Comparison of ENCODE assay signal across 1 cellular context in the genomic region with DNA sequence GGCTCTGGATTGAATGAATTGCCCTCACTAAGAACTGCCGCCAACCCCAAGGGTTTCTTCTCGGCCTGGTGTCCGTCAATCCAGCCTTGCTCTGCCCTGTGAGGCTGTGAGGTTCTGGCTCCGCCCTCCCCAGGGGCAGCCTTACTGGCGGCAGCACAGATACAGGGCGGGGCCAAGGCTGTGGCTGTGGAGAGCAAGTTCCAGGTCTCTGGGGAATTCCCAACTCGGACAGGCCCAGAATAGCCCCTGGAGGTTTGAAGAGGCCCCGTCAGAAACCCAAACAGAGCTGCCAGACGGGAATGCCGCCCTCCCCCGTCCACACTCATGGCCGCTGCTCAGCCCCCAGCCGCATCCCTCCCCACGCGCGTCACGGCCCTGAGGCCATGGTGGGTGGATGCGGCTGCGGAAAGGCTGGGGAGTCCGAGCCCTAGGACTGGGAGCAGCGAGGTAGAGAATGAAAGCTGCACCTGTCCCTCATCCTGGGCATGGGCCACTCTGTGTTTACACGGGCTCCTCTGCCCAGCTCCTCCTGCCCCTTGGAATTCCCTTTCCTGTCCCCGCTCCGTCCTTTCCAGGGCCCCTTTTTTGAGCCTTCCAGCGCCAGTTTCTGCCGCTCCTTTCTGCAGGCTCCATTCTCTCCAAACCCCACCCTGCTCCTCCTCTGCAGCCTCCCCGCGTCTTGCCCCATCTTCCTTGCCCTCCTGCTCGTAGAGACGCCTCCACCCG.
A peak's percentile ranks its signal among the peaks of the same experiment; 100 is the strongest.
TF ChIP-seq lines count a peak whose summit lies in the region.

No MANE protein-coding gene starts in this region.

TF ChIP-seq in GM12878, 131 proteins besides CTCF, POLR2A, EP300 and RAD21 (continues in another document):
- TF ChIP-seq, protein P1, sequence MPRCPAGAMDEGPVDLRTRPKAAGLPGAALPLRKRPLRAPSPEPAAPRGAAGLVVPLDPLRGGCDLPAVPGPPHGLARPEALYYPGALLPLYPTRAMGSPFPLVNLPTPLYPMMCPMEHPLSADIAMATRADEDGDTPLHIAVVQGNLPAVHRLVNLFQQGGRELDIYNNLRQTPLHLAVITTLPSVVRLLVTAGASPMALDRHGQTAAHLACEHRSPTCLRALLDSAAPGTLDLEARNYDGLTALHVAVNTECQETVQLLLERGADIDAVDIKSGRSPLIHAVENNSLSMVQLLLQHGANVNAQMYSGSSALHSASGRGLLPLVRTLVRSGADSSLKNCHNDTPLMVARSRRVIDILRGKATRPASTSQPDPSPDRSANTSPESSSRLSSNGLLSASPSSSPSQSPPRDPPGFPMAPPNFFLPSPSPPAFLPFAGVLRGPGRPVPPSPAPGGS (IDR thresholded peaks at IDR 0.05; ENCODE audit: borderline replicate concordance, insufficient read depth, low read depth, low read length, poor library complexity, severe bottlenecking): peak; percentile 89
- TF ChIP-seq IKZF2 (IDR thresholded peaks at IDR 0.05) (peak; percentile 99), MEF2A (IDR thresholded peaks at IDR 0.05; ENCODE audit: insufficient read depth, low read depth, low read length) (peak; percentile 81), GATAD2B (conservative IDR thresholded peaks at IDR 0.05; ENCODE audit: low read depth) (peak; percentile 48), CUX1 (IDR thresholded peaks at IDR 0.05; ENCODE audit: insufficient replicate concordance, low read depth, low read length) (no peak), MAX (IDR thresholded peaks at IDR 0.05; ENCODE audit: low read depth, low read length) (0 out of 2 replicates have a peak, but pooled peaks have one; percentile 25), MEF2B (IDR thresholded peaks at IDR 0.05; ENCODE audit: partially characterized antibody, poor library complexity, severe bottlenecking) (peak; percentile 97), EGR1 (IDR thresholded peaks at IDR 0.05; ENCODE audit: borderline replicate concordance in 1 of 2, low read depth in 2 of 2, low read length in 2 of 2) (peak in 1 of 2 experiments; percentile 46; a peak in 1 of 3 replicates), ZNF207 (IDR thresholded peaks at IDR 0.05; ENCODE audit: borderline replicate concordance) (0 out of 2 replicates have a peak, but pooled peaks have one; percentile 26), IKZF1 (conservative IDR thresholded peaks at IDR 0.05) (peak; percentile 100), PBX3 (IDR thresholded peaks at IDR 0.05; ENCODE audit: insufficient replicate concordance, low read depth, low read length) (peak; percentile 89), RAD51 (IDR thresholded peaks at IDR 0.05) (no peak), DPF2 (IDR thresholded peaks at IDR 0.05) (peak; percentile 57), MTA2 (IDR thresholded peaks at IDR 0.05; ENCODE audit: low read depth) (0 out of 2 replicates have a peak, but pooled peaks have one; percentile 36), SP1 (IDR thresholded peaks at IDR 0.05; ENCODE audit: low read depth, low read length) (peak; percentile 42), KAT2A (conservative IDR thresholded peaks at IDR 0.05; ENCODE audit: control insufficient read depth, low read depth, low read length) (no peak), BACH1 (IDR thresholded peaks at IDR 0.05; ENCODE audit: borderline replicate concordance) (peak; percentile 77), YY1 (IDR thresholded peaks at IDR 0.05; ENCODE audit: low read depth, low read length) (peak; percentile 86), SMARCA5 (IDR thresholded peaks at IDR 0.05) (no peak), TAF1 (IDR thresholded peaks at IDR 0.05; ENCODE audit: borderline replicate concordance, low read depth, low read length) (0 out of 2 replicates have a peak, but pooled peaks have one; percentile 13), CREM (IDR thresholded peaks at IDR 0.05; ENCODE audit: low read depth) (0 out of 2 replicates have a peak, but pooled peaks have one; percentile 26), LARP7 (IDR thresholded peaks at IDR 0.05) (0 out of 2 replicates have a peak, but pooled peaks have one; percentile 36), NKRF (conservative IDR thresholded peaks at IDR 0.05) (0 out of 2 replicates have a peak, but pooled peaks have one; percentile 14), POLR2AphosphoS2 (IDR thresholded peaks at IDR 0.05; ENCODE audit: low read depth, low read length) (peak; percentile 78; the same call in 1 of the 2 replicates), CEBPB (IDR thresholded peaks at IDR 0.05; ENCODE audit: borderline replicate concordance in 1 of 2, low read depth in 2 of 2, low read length in 2 of 2) (no peak), ZBED1 (IDR thresholded peaks at IDR 0.05; ENCODE audit: borderline replicate concordance) (peak; percentile 83; the same call in 1 of the 2 replicates), MTA3 (IDR thresholded peaks at IDR 0.05; ENCODE audit: borderline replicate concordance, low read length) (no peak), FOS (IDR thresholded peaks at IDR 0.05; ENCODE audit: borderline replicate concordance, extremely low read depth, insufficient read length) (peak; percentile 5), POLR2AphosphoS5 (IDR thresholded peaks at IDR 0.05; ENCODE audit: low read length) (peak; percentile 72), HDAC6 (IDR thresholded peaks at IDR 0.05; ENCODE audit: unreplicated experiment) (no peak), SMAD5 (IDR thresholded peaks at IDR 0.05; ENCODE audit: low read depth) (peak; percentile 68; the same call in 1 of the 2 replicates), NR2C2 (IDR thresholded peaks at IDR 0.05; ENCODE audit: borderline replicate concordance, control insufficient read depth, insufficient read length, low read depth) (no peak), EED (IDR thresholded peaks at IDR 0.05; ENCODE audit: low read depth) (peak; percentile 92), SIN3A (IDR thresholded peaks at IDR 0.05; ENCODE audit: low read depth, low read length) (0 out of 2 replicates have a peak, but pooled peaks have one; percentile 25), POU2F2 (IDR thresholded peaks at IDR 0.05; ENCODE audit: borderline replicate concordance, low read depth, low read length) (no peak; the same call in 2 of the 3 replicates), TCF3 (IDR thresholded peaks at IDR 0.05; ENCODE audit: borderline replicate concordance, insufficient read depth, low read depth, low read length) (peak; percentile 41; the same call in 1 of the 2 replicates), CHD2 (IDR thresholded peaks at IDR 0.05; ENCODE audit: borderline replicate concordance, low read depth, low read length) (peak; percentile 45; the same call in 1 of the 2 replicates), RELA (IDR thresholded peaks at IDR 0.05; ENCODE audit: borderline replicate concordance, partially characterized antibody) (peak; percentile 51), NBN (IDR thresholded peaks at IDR 0.05) (peak; percentile 47; the same call in 1 of the 2 replicates), TBL1XR1 (IDR thresholded peaks at IDR 0.05; ENCODE audit: low read depth, low read length) (no peak)
- TF ChIP-seq, protein P2, sequence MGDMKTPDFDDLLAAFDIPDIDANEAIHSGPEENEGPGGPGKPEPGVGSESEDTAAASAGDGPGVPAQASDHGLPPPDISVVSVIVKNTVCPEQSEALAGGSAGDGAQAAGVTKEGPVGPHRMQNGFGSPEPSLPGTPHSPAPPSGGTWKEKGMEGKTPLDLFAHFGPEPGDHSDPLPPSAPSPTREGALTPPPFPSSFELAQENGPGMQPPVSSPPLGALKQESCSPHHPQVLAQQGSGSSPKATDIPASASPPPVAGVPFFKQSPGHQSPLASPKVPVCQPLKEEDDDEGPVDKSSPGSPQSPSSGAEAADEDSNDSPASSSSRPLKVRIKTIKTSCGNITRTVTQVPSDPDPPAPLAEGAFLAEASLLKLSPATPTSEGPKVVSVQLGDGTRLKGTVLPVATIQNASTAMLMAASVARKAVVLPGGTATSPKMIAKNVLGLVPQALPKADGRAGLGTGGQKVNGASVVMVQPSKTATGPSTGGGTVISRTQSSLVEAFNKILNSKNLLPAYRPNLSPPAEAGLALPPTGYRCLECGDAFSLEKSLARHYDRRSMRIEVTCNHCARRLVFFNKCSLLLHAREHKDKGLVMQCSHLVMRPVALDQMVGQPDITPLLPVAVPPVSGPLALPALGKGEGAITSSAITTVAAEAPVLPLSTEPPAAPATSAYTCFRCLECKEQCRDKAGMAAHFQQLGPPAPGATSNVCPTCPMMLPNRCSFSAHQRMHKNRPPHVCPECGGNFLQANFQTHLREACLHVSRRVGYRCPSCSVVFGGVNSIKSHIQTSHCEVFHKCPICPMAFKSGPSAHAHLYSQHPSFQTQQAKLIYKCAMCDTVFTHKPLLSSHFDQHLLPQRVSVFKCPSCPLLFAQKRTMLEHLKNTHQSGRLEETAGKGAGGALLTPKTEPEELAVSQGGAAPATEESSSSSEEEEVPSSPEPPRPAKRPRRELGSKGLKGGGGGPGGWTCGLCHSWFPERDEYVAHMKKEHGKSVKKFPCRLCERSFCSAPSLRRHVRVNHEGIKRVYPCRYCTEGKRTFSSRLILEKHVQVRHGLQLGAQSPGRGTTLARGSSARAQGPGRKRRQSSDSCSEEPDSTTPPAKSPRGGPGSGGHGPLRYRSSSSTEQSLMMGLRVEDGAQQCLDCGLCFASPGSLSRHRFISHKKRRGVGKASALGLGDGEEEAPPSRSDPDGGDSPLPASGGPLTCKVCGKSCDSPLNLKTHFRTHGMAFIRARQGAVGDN (IDR thresholded peaks at IDR 0.05): no peak
- TF ChIP-seq, protein P3, sequence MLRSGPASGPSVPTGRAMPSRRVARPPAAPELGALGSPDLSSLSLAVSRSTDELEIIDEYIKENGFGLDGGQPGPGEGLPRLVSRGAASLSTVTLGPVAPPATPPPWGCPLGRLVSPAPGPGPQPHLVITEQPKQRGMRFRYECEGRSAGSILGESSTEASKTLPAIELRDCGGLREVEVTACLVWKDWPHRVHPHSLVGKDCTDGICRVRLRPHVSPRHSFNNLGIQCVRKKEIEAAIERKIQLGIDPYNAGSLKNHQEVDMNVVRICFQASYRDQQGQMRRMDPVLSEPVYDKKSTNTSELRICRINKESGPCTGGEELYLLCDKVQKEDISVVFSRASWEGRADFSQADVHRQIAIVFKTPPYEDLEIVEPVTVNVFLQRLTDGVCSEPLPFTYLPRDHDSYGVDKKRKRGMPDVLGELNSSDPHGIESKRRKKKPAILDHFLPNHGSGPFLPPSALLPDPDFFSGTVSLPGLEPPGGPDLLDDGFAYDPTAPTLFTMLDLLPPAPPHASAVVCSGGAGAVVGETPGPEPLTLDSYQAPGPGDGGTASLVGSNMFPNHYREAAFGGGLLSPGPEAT (IDR thresholded peaks at IDR 0.05; ENCODE audit: low read depth): peak; percentile 91; the same call in 1 of the 2 replicates
